In the genomic region with DNA sequence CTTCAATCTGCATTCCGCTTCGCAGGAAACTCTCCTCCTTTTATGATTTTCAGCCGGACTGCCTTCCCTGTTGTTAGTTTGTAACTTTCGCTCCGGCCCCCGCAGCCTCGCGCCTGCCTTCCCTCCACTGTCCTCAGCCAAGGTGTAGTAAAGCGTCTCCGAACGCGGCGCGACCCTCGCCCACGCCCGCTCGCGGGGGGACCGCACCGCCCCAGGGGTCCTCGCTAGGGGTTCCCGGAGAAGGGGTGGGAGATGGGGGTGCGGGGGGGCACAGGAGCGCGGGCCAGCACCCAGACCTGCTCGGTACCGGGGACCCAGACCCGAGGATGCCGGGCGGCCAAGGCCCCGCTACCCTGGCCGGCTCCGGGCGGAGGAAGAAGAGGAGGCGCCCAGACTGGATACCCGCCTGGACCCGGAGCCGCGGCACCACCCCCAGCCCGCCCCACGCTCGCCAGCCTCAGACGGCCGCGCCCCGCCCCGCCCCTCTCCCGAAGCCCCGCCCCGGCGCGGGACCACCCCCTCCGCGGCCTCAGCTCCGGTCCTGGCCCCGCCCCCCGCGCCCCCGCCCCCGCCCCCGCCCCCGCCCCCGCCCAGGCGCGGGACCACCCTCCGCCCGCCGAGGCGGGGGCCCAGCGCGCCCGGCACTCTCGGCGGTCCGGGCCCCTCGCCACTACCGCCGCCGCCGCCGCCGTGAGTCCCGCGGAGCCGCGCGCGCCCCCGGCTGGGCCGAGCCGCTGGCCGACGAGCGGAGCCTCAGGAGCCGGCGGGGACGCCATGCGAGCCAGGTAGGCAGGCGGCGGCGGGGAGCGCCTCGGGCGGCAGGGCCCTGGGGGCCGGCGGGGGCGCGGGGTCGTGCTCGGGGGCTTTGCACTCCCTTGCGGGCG, we compare ENCODE assay signal across 9 cellular contexts. TPM values are rescaled to one million over a fixed set of nuclear protein-coding genes. Genes with fewer than 3 reads are reported as not detected.
DNase-seq lines count a peak whose midpoint lies in the region; ATAC-seq, FAIRE-seq and TF ChIP-seq lines count a peak whose summit lies in the region.
"Had no signal": no experiment of that assay in that cellular context is flagged by ENCODE, and none has a peak within 500 bp of the region (broad histone marks: within the 10 kb centered on the region; RNA-seq: fewer than 3 reads in every experiment).

A gene with protein sequence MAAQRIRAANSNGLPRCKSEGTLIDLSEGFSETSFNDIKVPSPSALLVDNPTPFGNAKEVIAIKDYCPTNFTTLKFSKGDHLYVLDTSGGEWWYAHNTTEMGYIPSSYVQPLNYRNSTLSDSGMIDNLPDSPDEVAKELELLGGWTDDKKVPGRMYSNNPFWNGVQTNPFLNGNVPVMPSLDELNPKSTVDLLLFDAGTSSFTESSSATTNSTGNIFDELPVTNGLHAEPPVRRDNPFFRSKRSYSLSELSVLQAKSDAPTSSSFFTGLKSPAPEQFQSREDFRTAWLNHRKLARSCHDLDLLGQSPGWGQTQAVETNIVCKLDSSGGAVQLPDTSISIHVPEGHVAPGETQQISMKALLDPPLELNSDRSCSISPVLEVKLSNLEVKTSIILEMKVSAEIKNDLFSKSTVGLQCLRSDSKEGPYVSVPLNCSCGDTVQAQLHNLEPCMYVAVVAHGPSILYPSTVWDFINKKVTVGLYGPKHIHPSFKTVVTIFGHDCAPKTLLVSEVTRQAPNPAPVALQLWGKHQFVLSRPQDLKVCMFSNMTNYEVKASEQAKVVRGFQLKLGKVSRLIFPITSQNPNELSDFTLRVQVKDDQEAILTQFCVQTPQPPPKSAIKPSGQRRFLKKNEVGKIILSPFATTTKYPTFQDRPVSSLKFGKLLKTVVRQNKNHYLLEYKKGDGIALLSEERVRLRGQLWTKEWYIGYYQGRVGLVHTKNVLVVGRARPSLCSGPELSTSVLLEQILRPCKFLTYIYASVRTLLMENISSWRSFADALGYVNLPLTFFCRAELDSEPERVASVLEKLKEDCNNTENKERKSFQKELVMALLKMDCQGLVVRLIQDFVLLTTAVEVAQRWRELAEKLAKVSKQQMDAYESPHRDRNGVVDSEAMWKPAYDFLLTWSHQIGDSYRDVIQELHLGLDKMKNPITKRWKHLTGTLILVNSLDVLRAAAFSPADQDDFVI (plus strand): TSS at position 632 of the 884 bp plus-strand sequence. CDS start 82,986 bp downstream, outside the sequence.

- TF ChIP-seq CTCF in astrocyte (IDR thresholded peaks at IDR 0.05; ENCODE audit: insufficient read depth, low read depth, low read length) (no peak), right atrium auricular region (IDR thresholded peaks at IDR 0.05) (no peak)

- H3K79me2 ChIP-seq in astrocyte (ENCODE audit: insufficient read depth, low read length), result peaks cover 50% of the 10 kb centered on the region

- H3K27ac ChIP-seq in astrocyte (ENCODE audit: low read depth, low read length) (peak within 1 kb of the TSS; percentile 96), right atrium auricular region (peak within 1 kb of the TSS; percentile 84 to 87)

- H3K36me3 ChIP-seq in NT2/D1 (ENCODE audit: insufficient read depth, insufficient read length, low read length), result peaks cover 40% of the 10 kb centered on the region
- peaks cover 4% of the 10 kb centered on the region for H3K36me3 ChIP-seq in astrocyte (ENCODE audit: insufficient read depth, low read length)
- H3K36me3 ChIP-seq in right atrium auricular region, result no peaks in the 10 kb centered on the region

- H3K27ac Mint-ChIP-seq in astrocyte (ENCODE audit: unreplicated experiment), result peak within 1 kb of the TSS; percentile 98

- H3K27me3 ChIP-seq in NT2/D1 (ENCODE audit: insufficient read depth, insufficient read length) (peaks cover 7% of the 10 kb centered on the region), astrocyte (ENCODE audit: insufficient read depth, low read length) (no peaks in the 10 kb centered on the region), right atrium auricular region (no peaks in the 10 kb centered on the region)

- H3K36me3 Mint-ChIP-seq in astrocyte (ENCODE audit: low read depth, unreplicated experiment), result peaks cover 13% of the 10 kb centered on the region

- peaks cover 2% of the 10 kb centered on the region for H3K9me3 Mint-ChIP-seq in astrocyte (ENCODE audit: unreplicated experiment)

- no peak within 1 kb of the TSS for H2AFZ ChIP-seq in astrocyte (ENCODE audit: low read depth, low read length)

- ATAC-seq in HG02588 (IDR thresholded peaks at IDR 0.05; ENCODE audit: unreplicated experiment), result no peak
- ATAC-seq in GM21619 (IDR thresholded peaks at IDR 0.05; ENCODE audit: unreplicated experiment), result no peak

- H3K9ac ChIP-seq in NT2/D1 (ENCODE audit: insufficient read length, low read depth) (peak within 1 kb of the TSS; percentile 95), astrocyte (ENCODE audit: low read length) (peak within 1 kb of the TSS; percentile 98)

- H3K4me3 Mint-ChIP-seq in astrocyte (ENCODE audit: unreplicated experiment), result peak within 1 kb of the TSS; percentile 99

- H3K4me2 ChIP-seq in astrocyte (ENCODE audit: low read length), result peak within 1 kb of the TSS; percentile 97

- H3K4me3 ChIP-seq in NT2/D1 (ENCODE audit: insufficient read length, low read depth) (peak within 1 kb of the TSS; percentile 79), astrocyte (ENCODE audit: insufficient read depth, low read depth, low read length) (peak within 1 kb of the TSS; percentile 96), right atrium auricular region (peak within 1 kb of the TSS; percentile 89 to 93)

- H3K9me3 ChIP-seq in NT2/D1 (ENCODE audit: insufficient read depth, low read length) (no peaks in the 10 kb centered on the region), astrocyte (ENCODE audit: insufficient read depth, low read depth, low read length) (no peaks in the 10 kb centered on the region), right atrium auricular region (no peaks in the 10 kb centered on the region)

- FAIRE-seq in astrocyte (lab: Jason Lieb, UNC), result no peak
- FAIRE-seq: colon had no signal

- H3K4me1 ChIP-seq in NT2/D1 (ENCODE audit: insufficient read depth, insufficient read length), result peaks cover 7% of the 10 kb centered on the region
- H3K4me1 ChIP-seq in astrocyte (ENCODE audit: insufficient read depth, low read length), result peaks cover 52% of the 10 kb centered on the region
- H3K4me1 ChIP-seq in right atrium auricular region, result peaks cover 0 to 37% of the 10 kb centered on the region in 2 donors

- DNase-seq in activated CD4-positive, alpha-beta T cell treated with anti-CD3 and anti-CD28 coated beads for 24 hours (ENCODE audit: low read depth in 2 of 2), result peak; percentile 2 to 48
- DNase-seq in activated CD4-positive, alpha-beta T cell treated with anti-CD3 and anti-CD28 coated beads for 1 hour, result no peak
- DNase-seq in NT2/D1 (ENCODE audit: low read depth, low spot score) (no peak), astrocyte (ENCODE audit: low read depth) (peak; percentile 48), right atrium auricular region (ENCODE audit: low spot score) (peak; percentile 73), pons (ENCODE audit: low spot score) (peak; percentile 70)

- no peaks in the 10 kb centered on the region for H3K27me3 Mint-ChIP-seq in astrocyte (ENCODE audit: low read depth, unreplicated experiment)

- H3K4me1 Mint-ChIP-seq in astrocyte (ENCODE audit: low read depth, unreplicated experiment), result peaks cover 43% of the 10 kb centered on the region

- peaks cover 39% of the 10 kb centered on the region for H4K20me1 ChIP-seq in astrocyte (ENCODE audit: insufficient read depth, low read length)

RNA-seq across cellular contexts. Expression of the gene that starts here (rescaled TPM):
- total RNA-seq in astrocyte (117 and 127 TPM in 2 replicates), right atrium auricular region (10 to 100 TPM; 27.2 to 34.5 TPM)

Comparison
In these comparisons a context has a peak if more than half of its experiments do, and no peak if none do; other contexts are left out.
1. DNase-seq: peak in activated CD4-positive, alpha-beta T cell treated with anti-CD3 and anti-CD28 coated beads for 24 hours (2 of 2), astrocyte (single experiment), right atrium auricular region (single experiment) and pons (single experiment); none in activated CD4-positive, alpha-beta T cell treated with anti-CD3 and anti-CD28 coated beads for 1 hour (single experiment) and NT2/D1 (single experiment).
2. Peak in every context shown above with its lines, with median percentiles within 50 percentile points of each other: H3K4me3 ChIP-seq.